Comparison of ENCODE assay signal across 24 cellular contexts in the genomic region with DNA sequence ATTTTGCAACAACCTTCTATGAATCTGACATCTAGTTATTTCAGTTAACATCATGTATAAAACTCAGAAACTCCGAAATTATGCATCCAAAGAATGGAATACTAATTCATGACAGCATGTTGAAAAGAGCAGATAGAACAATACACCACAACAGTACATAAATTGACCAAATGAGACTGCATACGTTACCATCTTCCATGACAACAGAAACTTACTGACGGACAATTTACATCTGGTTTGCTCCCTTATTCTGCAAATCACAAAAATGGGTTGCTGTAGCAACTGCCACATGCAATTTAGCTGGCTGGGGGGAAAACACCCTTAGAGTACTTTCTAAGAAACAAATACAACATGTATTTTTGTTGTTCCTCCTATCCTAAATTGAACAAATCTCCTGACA.
"Had no signal": no experiment of that assay in that cellular context is flagged by ENCODE, and none has a peak within 500 bp of the region (broad histone marks: within the 10 kb centered on the region; RNA-seq: fewer than 3 reads in every experiment).

No MANE protein-coding gene starts in this region.

- H3K27me3 Mint-ChIP-seq: naive thymus-derived CD4-positive, alpha-beta T cell; T-helper 17 cell had no signal

- H3K36me3 ChIP-seq: breast epithelium, esophagus muscularis mucosa, heart right ventricle, neural progenitor cell, sigmoid colon, suprapubic skin, tibial artery had no signal

- ATAC-seq: heart right ventricle; naive thymus-derived CD4-positive, alpha-beta T cell; psoas muscle; stimulated activated effector memory CD8-positive, alpha-beta T cell treated with anti-CD3 and anti-CD28 coated beads, Interleukin-12 subunit alpha, Interleukin-12 subunit beta, amount 100 ng/mL, for 72 hours; T-helper 17 cell had no signal

- H3K4me3 Mint-ChIP-seq: neural progenitor cell; stimulated activated effector memory CD8-positive, alpha-beta T cell treated with anti-CD3 and anti-CD28 coated beads, Interleukin-12 subunit alpha, Interleukin-12 subunit beta, amount 100 ng/mL, for 72 hours; T-helper 17 cell had no signal

- H3K4me2 ChIP-seq: neural progenitor cell had no signal

- H3K4me1 Mint-ChIP-seq: stimulated activated effector memory CD8-positive, alpha-beta T cell treated with anti-CD3 and anti-CD28 coated beads, Interleukin-12 subunit alpha, Interleukin-12 subunit beta, amount 100 ng/mL, for 72 hours had no signal

- H3K4me3 ChIP-seq: breast epithelium, esophagus muscularis mucosa, heart right ventricle, neural progenitor cell, psoas muscle, sigmoid colon, suprapubic skin, tibial artery had no signal

- H3K9me3 ChIP-seq: breast epithelium, esophagus muscularis mucosa, heart right ventricle, psoas muscle, sigmoid colon, suprapubic skin, tibial artery had no signal

- H3K79me2 ChIP-seq: parathyroid adenoma had no signal

- H2AFZ ChIP-seq: neural progenitor cell, parathyroid adenoma had no signal

- DNase-seq: activated CD4-positive, alpha-beta T cell treated with anti-CD3 and anti-CD28 coated beads for 1 hour; activated CD8-positive, alpha-beta memory T cell treated with anti-CD3 and anti-CD28 coated beads for 24 hours; activated effector memory CD4-positive, alpha-beta T cell treated with Interleukin-2 at 50 U/mL for 16 hours; activated naive CD4-positive, alpha-beta T cell treated with Interleukin-2 at 50 U/mL for 16 hours; amygdala; central memory CD4-positive, alpha-beta T cell; foreskin melanocyte; heart right ventricle; midbrain; naive thymus-derived CD4-positive, alpha-beta T cell; occipital lobe; psoas muscle; sigmoid colon; small intestine; stimulated activated CD4-positive, alpha-beta T cell treated with anti-CD3 and anti-CD28 coated beads, Interleukin-4, amount 100 ng/mL, for 24 hours; T-helper 17 cell; T1000; tibial artery had no signal

- H3K9me3 Mint-ChIP-seq: naive thymus-derived CD4-positive, alpha-beta T cell; neural progenitor cell; stimulated activated effector memory CD8-positive, alpha-beta T cell treated with anti-CD3 and anti-CD28 coated beads, Interleukin-12 subunit alpha, Interleukin-12 subunit beta, amount 100 ng/mL, for 72 hours had no signal

- H3K27me3 ChIP-seq: breast epithelium, esophagus muscularis mucosa, heart right ventricle, neural progenitor cell, sigmoid colon, suprapubic skin, tibial artery had no signal

- FAIRE-seq: small intestine had no signal

- H3K27ac Mint-ChIP-seq: neural progenitor cell; stimulated activated effector memory CD8-positive, alpha-beta T cell treated with anti-CD3 and anti-CD28 coated beads, Interleukin-12 subunit alpha, Interleukin-12 subunit beta, amount 100 ng/mL, for 72 hours; T-helper 17 cell had no signal

- H3K9ac ChIP-seq: neural progenitor cell, parathyroid adenoma had no signal

- H3K27ac ChIP-seq: breast epithelium, esophagus muscularis mucosa, heart right ventricle, neural progenitor cell, parathyroid adenoma, psoas muscle, sigmoid colon, suprapubic skin, tibial artery had no signal
